In genomic region chr22:47558828-47559700, GRCh38 we compare ENCODE assay signal across 22 cellular contexts.
"Had no signal": no experiment of that assay in that cellular context is flagged by ENCODE, and none has a peak within 500 bp of the region (broad histone marks: within the 10 kb centered on the region; RNA-seq: fewer than 3 reads in every experiment).

No MANE protein-coding gene starts in this region.

- H3K9ac ChIP-seq: parathyroid adenoma had no signal

- H3K4me3 Mint-ChIP-seq: immature natural killer cell; memory B cell; mesothelial cell of epicardium; natural killer cell; neural crest cell; stimulated activated memory B cell treated with anti-CD40 and anti-IgM and Interleukin-4, amounts not matched to agents 10 μg/mL and 1 μg/mL and 100 μg/mL, for 72 hours; stimulated activated naive CD8-positive, alpha-beta T cell treated with anti-CD3 and anti-CD28 coated beads, Interleukin-15, Interleukin-2, amounts not matched to agents 100 ng/mL and 50 ng/mL, for 24 hours had no signal

- H3K9me3 ChIP-seq: gastroesophageal sphincter, lower lobe of right lung, prostate gland, right lobe of liver, tibial artery had no signal

- H3K27ac Mint-ChIP-seq: immature natural killer cell; memory B cell; mesothelial cell of epicardium; natural killer cell; stimulated activated memory B cell treated with anti-CD40 and anti-IgM and Interleukin-4, amounts not matched to agents 10 μg/mL and 1 μg/mL and 100 μg/mL, for 72 hours; stimulated activated naive CD8-positive, alpha-beta T cell treated with anti-CD3 and anti-CD28 coated beads, Interleukin-15, Interleukin-2, amounts not matched to agents 100 ng/mL and 50 ng/mL, for 24 hours had no signal

- DNase-seq: central memory CD4-positive, alpha-beta T cell; effector memory CD4-positive, alpha-beta T cell; glutamatergic neuron; immature natural killer cell; left colon; lower lobe of right lung; natural killer cell; occipital lobe; right lobe of liver; stimulated activated CD4-positive, alpha-beta T cell treated with anti-CD3 and anti-CD28 coated beads, Interleukin-4, amount 100 ng/mL, for 24 hours; tibial artery had no signal

- FAIRE-seq: endometrium had no signal

- H3K4me1 Mint-ChIP-seq: immature natural killer cell; memory B cell; mesothelial cell of epicardium; natural killer cell; neural crest cell; stimulated activated memory B cell treated with anti-CD40 and anti-IgM and Interleukin-4, amounts not matched to agents 10 μg/mL and 1 μg/mL and 100 μg/mL, for 72 hours had no signal

- H3K4me1 ChIP-seq: lower lobe of right lung, parathyroid adenoma, prostate gland, right lobe of liver, tibial artery had no signal

- H3K36me3 ChIP-seq: gastroesophageal sphincter, lower lobe of right lung, prostate gland, right lobe of liver, tibial artery had no signal

- H3K27ac ChIP-seq: coronary artery, gastroesophageal sphincter, lower lobe of right lung, parathyroid adenoma, prostate gland, right lobe of liver, tibial artery had no signal

- H3K9me3 Mint-ChIP-seq: immature natural killer cell; natural killer cell; stimulated activated naive CD8-positive, alpha-beta T cell treated with anti-CD3 and anti-CD28 coated beads, Interleukin-15, Interleukin-2, amounts not matched to agents 100 ng/mL and 50 ng/mL, for 24 hours had no signal

- H3K36me3 Mint-ChIP-seq: immature natural killer cell; memory B cell; natural killer cell; stimulated activated memory B cell treated with anti-CD40 and anti-IgM and Interleukin-4, amounts not matched to agents 10 μg/mL and 1 μg/mL and 100 μg/mL, for 72 hours had no signal

- H3K4me3 ChIP-seq: coronary artery, gastroesophageal sphincter, lower lobe of right lung, prostate gland, right lobe of liver, tibial artery had no signal

- ATAC-seq: esophagus mucosa; gastroesophageal sphincter; left colon; lower lobe of right lung; natural killer cell; stimulated activated memory B cell treated with anti-CD40 and anti-IgM and Interleukin-4, amounts not matched to agents 10 μg/mL and 1 μg/mL and 100 μg/mL, for 72 hours had no signal
